ENCODE assay signal across 17 cellular contexts in genomic region chr18:47594063-47594462, GRCh38.
DNase-seq lines count a peak whose midpoint lies in the region; ATAC-seq lines count a peak whose summit lies in the region.
"Had no signal": no experiment of that assay in that cellular context is flagged by ENCODE, and none has a peak within 500 bp of the region (broad histone marks: within the 10 kb centered on the region; RNA-seq: fewer than 3 reads in every experiment).

No MANE protein-coding gene starts in this region.

- peak; percentile 95 for DNase-seq in NCI-H1105 (lab: John Stamatoyannopoulos, UW)
- DNase-seq in NCI-H1105 treated with DMSO at 0.1 percent for 48 hours (lab: John Stamatoyannopoulos, UW): no peak
- DNase-seq in NCI-H524 treated with DMSO at 0.1 percent for 48 hours (lab: John Stamatoyannopoulos, UW): peak; percentile 32
- DNase-seq in head of caudate nucleus: peak in 27 of 42 donors; percentile 7 to 60 (median 22)
- no peak for DNase-seq in sciatic nerve (ENCODE audit: low spot score)
- no peak for DNase-seq in T-helper 2 cell treated with Interferon-gamma antibody and Interleukin-4, amounts not matched to agents 5 μg/mL and 100 μg/mL, for 36 hours (ENCODE audit: low spot score)
- no peak for DNase-seq in activated gamma-delta T cell treated with Interleukin-2 at 50 U/mL for 16 hours
- DNase-seq: activated CD4-positive, alpha-beta T cell treated with anti-CD3 and anti-CD28 coated beads, Interleukin-2, amount 10 ng/mL, durations not matched to agents 7 days and 5 days; activated T-cell treated with anti-CD3 and anti-CD28 coated beads for 4 hours; CD4-positive, alpha-beta memory T cell; immature natural killer cell; naive thymus-derived CD8-positive, alpha-beta T cell; right lobe of liver; SHP77; stimulated activated CD4-positive, alpha-beta T cell treated with anti-CD3 and anti-CD28 coated beads, Interleukin-2, amount 100 ng/mL, for 48 hours; stimulated activated CD8-positive, alpha-beta memory T cell treated with anti-CD3 and anti-CD28 coated beads, Interleukin-4, amount 100 ng/mL, for 48 hours had no signal

- no peaks in the 10 kb centered on the region for H3K9me3 Mint-ChIP-seq in T-helper 2 cell treated with Interferon-gamma antibody and Interleukin-4, amounts not matched to agents 5 μg/mL and 100 μg/mL, for 36 hours

- ATAC-seq in sciatic nerve (peak; percentile 62), HG03354 (IDR thresholded peaks at IDR 0.05; ENCODE audit: poor library complexity, severe bottlenecking, unreplicated experiment) (no peak)
- ATAC-seq: naive thymus-derived CD8-positive, alpha-beta T cell; right lobe of liver had no signal

- peaks cover 15% of the 10 kb centered on the region for H3K27me3 Mint-ChIP-seq in T-helper 2 cell treated with Interferon-gamma antibody and Interleukin-4, amounts not matched to agents 5 μg/mL and 100 μg/mL, for 36 hours (ENCODE audit: low read depth)

- no peak overlapping the region for H3K4me3 Mint-ChIP-seq in T-helper 2 cell treated with Interferon-gamma antibody and Interleukin-4, amounts not matched to agents 5 μg/mL and 100 μg/mL, for 36 hours
- H3K4me3 Mint-ChIP-seq: activated CD4-positive, alpha-beta T cell treated with anti-CD3 and anti-CD28 coated beads, Interleukin-2, amount 10 ng/mL, durations not matched to agents 7 days and 5 days; CD4-positive, alpha-beta memory T cell; immature natural killer cell; naive thymus-derived CD8-positive, alpha-beta T cell had no signal

- H3K27ac Mint-ChIP-seq in T-helper 2 cell treated with Interferon-gamma antibody and Interleukin-4, amounts not matched to agents 5 μg/mL and 100 μg/mL, for 36 hours: no peak overlapping the region
- H3K27ac Mint-ChIP-seq: activated CD4-positive, alpha-beta T cell treated with anti-CD3 and anti-CD28 coated beads, Interleukin-2, amount 10 ng/mL, durations not matched to agents 7 days and 5 days; immature natural killer cell; naive thymus-derived CD8-positive, alpha-beta T cell had no signal

- no peaks in the 10 kb centered on the region for H3K36me3 Mint-ChIP-seq in T-helper 2 cell treated with Interferon-gamma antibody and Interleukin-4, amounts not matched to agents 5 μg/mL and 100 μg/mL, for 36 hours (ENCODE audit: low read depth)
- H3K36me3 Mint-ChIP-seq: CD4-positive, alpha-beta memory T cell; immature natural killer cell; naive thymus-derived CD8-positive, alpha-beta T cell had no signal

- intact Hi-C loops in head of caudate nucleus (cut with DNase I): no loop called here
- intact Hi-C loops in sciatic nerve (cut with DNase I): no loop called here

- H3K4me1 Mint-ChIP-seq in T-helper 2 cell treated with Interferon-gamma antibody and Interleukin-4, amounts not matched to agents 5 μg/mL and 100 μg/mL, for 36 hours (ENCODE audit: low read depth): peaks cover 7% of the 10 kb centered on the region
- H3K4me1 Mint-ChIP-seq: CD4-positive, alpha-beta memory T cell; immature natural killer cell had no signal

Comparison
In these comparisons a context has a peak if more than half of its experiments do, and no peak if none do; other contexts are left out.
1. DNase-seq: peak in NCI-H1105 (single experiment), NCI-H524 treated with DMSO at 0.1 percent for 48 hours (single experiment) and head of caudate nucleus (27 of 42); none in NCI-H1105 treated with DMSO at 0.1 percent for 48 hours (single experiment), sciatic nerve (single experiment), T-helper 2 cell treated with Interferon-gamma antibody and Interleukin-4, amounts not matched to agents 5 μg/mL and 100 μg/mL, for 36 hours (single experiment) and activated gamma-delta T cell treated with Interleukin-2 at 50 U/mL for 16 hours (single experiment).